24 cellular contexts compared by ENCODE assay signal in the genomic region with DNA sequence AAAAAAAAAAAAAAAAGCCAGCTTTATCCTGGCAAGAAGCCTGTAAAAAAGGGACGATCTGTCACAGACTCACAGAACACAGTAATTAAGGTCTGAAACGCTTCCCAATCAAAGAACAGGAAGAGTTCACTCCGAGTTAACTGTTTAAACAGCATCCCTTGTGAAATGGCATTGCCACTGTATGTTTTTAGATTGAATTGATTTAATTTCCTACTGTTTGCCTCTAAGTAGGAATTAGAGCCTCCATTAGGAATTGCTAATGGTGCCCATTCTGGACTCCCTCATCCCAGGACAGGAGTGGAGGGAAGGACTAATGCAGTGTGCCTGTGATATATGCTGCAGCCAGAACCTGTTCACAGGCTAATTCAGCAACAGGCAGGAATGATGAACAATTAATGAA.
"Had no signal": no experiment of that assay in that cellular context is flagged by ENCODE, and none has a peak within 500 bp of the region (broad histone marks: within the 10 kb centered on the region; RNA-seq: fewer than 3 reads in every experiment).

No MANE protein-coding gene starts in this region.

- H3K4me1 Mint-ChIP-seq: naive thymus-derived CD8-positive, alpha-beta T cell; stimulated activated naive CD8-positive, alpha-beta T cell treated with anti-CD3 and anti-CD28 coated beads, Interleukin-15, amount 100 ng/mL, for 72 hours had no signal

- H3K36me3 Mint-ChIP-seq: activated CD4-positive, alpha-beta memory T cell treated with anti-CD3 and anti-CD28 coated beads for 36 hours; activated naive CD4-positive, alpha-beta T cell treated with anti-CD3 and anti-CD28 coated beads, Interleukin-2, amount 50 U/mL, for 72 hours; WTC11 had no signal

- H3K9me3 ChIP-seq: adrenal gland, lower lobe of right lung, pancreas, transverse colon, uterus had no signal

- H3K27ac ChIP-seq: adrenal gland, breast epithelium, lower lobe of right lung, pancreas, suprapubic skin, transverse colon, uterus had no signal

- H3K4me3 Mint-ChIP-seq: activated CD4-positive, alpha-beta memory T cell treated with anti-CD3 and anti-CD28 coated beads for 36 hours; activated T-helper 1 cell treated with anti-CD3 and anti-CD28 coated beads, Interleukin-12 subunit alpha, Interleukin-12 subunit beta, Interleukin-2, Interleukin-4 antibody, amounts not matched to agents 30 ng/mL and 10 ng/mL and 1 ng/mL, durations not matched to agents 14 hours and 24 hours and 36 hours; naive thymus-derived CD8-positive, alpha-beta T cell; stimulated activated naive CD8-positive, alpha-beta T cell treated with anti-CD3 and anti-CD28 coated beads, Interleukin-15, amount 100 ng/mL, for 72 hours; WTC11 had no signal

- H3K9me3 Mint-ChIP-seq: activated T-helper 1 cell treated with anti-CD3 and anti-CD28 coated beads, Interleukin-12 subunit alpha, Interleukin-12 subunit beta, Interleukin-2, Interleukin-4 antibody, amounts not matched to agents 30 ng/mL and 10 ng/mL and 1 ng/mL, durations not matched to agents 14 hours and 24 hours and 36 hours; WTC11 had no signal

- H3K4me3 ChIP-seq: adrenal gland, breast epithelium, lower lobe of right lung, pancreas, smooth muscle cell, suprapubic skin, transverse colon, uterus had no signal

- H3K4me1 ChIP-seq: adrenal gland, lower lobe of right lung, pancreas, suprapubic skin, transverse colon, uterus had no signal

- H3K4me2 ChIP-seq: smooth muscle cell had no signal

- H3K27me3 ChIP-seq: adrenal gland, breast epithelium, pancreas, suprapubic skin, transverse colon, uterus had no signal

- DNase-seq: activated CD4-positive, alpha-beta memory T cell treated with anti-CD3 and anti-CD28 coated beads for 36 hours; activated CD4-positive, alpha-beta T cell treated with anti-CD3 and anti-CD28 coated beads for 4 hours; activated gamma-delta T cell treated with Interleukin-2 at 50 U/mL for 16 hours; activated T-cell treated with anti-CD3 and anti-CD28 coated beads for 4 hours; adrenal gland; cortex of kidney; erythroblast; foreskin melanocyte; glutamatergic neuron; hippocampal formation; left cardiac atrium; lower lobe of right lung; naive thymus-derived CD8-positive, alpha-beta T cell; pancreas; stimulated activated CD4-positive, alpha-beta T cell treated with anti-CD3 and anti-CD28 coated beads, Interleukin-4, amount 100 ng/mL, for 1 hour; stimulated activated naive CD8-positive, alpha-beta T cell treated with anti-CD3 and anti-CD28 coated beads, Interleukin-15, amount 100 ng/mL, for 72 hours; transverse colon; uterus had no signal

- H3K36me3 ChIP-seq: adrenal gland, breast epithelium, lower lobe of right lung, pancreas, suprapubic skin, transverse colon, uterus had no signal

- H3K27me3 Mint-ChIP-seq: activated CD4-positive, alpha-beta memory T cell treated with anti-CD3 and anti-CD28 coated beads for 36 hours; stimulated activated naive CD8-positive, alpha-beta T cell treated with anti-CD3 and anti-CD28 coated beads, Interleukin-15, amount 100 ng/mL, for 72 hours had no signal

- H3K27ac Mint-ChIP-seq: activated CD4-positive, alpha-beta memory T cell treated with anti-CD3 and anti-CD28 coated beads for 36 hours; activated naive CD4-positive, alpha-beta T cell treated with anti-CD3 and anti-CD28 coated beads, Interleukin-2, amount 50 U/mL, for 72 hours; activated T-helper 1 cell treated with anti-CD3 and anti-CD28 coated beads, Interleukin-12 subunit alpha, Interleukin-12 subunit beta, Interleukin-2, Interleukin-4 antibody, amounts not matched to agents 30 ng/mL and 10 ng/mL and 1 ng/mL, durations not matched to agents 14 hours and 24 hours and 36 hours; naive thymus-derived CD8-positive, alpha-beta T cell; stimulated activated naive CD8-positive, alpha-beta T cell treated with anti-CD3 and anti-CD28 coated beads, Interleukin-15, amount 100 ng/mL, for 72 hours; WTC11 had no signal
